In genomic region chr1:65744731-65745130, GRCh38 we compare ENCODE assay signal across 27 cellular contexts.
"Had no signal": no experiment of that assay in that cellular context is flagged by ENCODE, and none has a peak within 500 bp of the region (broad histone marks: within the 10 kb centered on the region; RNA-seq: fewer than 3 reads in every experiment).

No MANE protein-coding gene starts in this region.

- H3K4me1 ChIP-seq: stomach, suprapubic skin, testis, thyroid gland, tibial artery, tibial nerve, transverse colon, upper lobe of left lung, upper lobe of right lung, uterus, vagina had no signal

- H3K36me3 ChIP-seq: stomach, suprapubic skin, thoracic aorta, thyroid gland, tibial artery, tibial nerve, transverse colon, upper lobe of left lung, upper lobe of right lung, uterus, vagina had no signal

- H3K27ac ChIP-seq: stomach, suprapubic skin, testis, thoracic aorta, thyroid gland, tibial artery, tibial nerve, transverse colon, upper lobe of left lung, upper lobe of right lung, uterus, vagina had no signal

- H3K9me3 ChIP-seq: testis, thoracic aorta, thyroid gland, upper lobe of right lung, uterus, vagina had no signal

- H3K4me3 ChIP-seq: stomach, suprapubic skin, testis, thoracic aorta, thyroid gland, tibial artery, tibial nerve, transverse colon, upper lobe of left lung, upper lobe of right lung, uterus, vagina had no signal

- ATAC-seq: stimulated activated effector memory CD8-positive, alpha-beta T cell treated with anti-CD3 and anti-CD28 coated beads, Interleukin-12 subunit alpha, Interleukin-12 subunit beta, amount 100 ng/mL, for 72 hours; stimulated activated memory B cell treated with anti-CD40 and anti-IgM and Interleukin-4, amounts not matched to agents 10 μg/mL and 1 μg/mL and 100 μg/mL, for 72 hours; stimulated activated naive B cell treated with anti-CD40 and anti-IgM and Interleukin-4, amounts not matched to agents 10 μg/mL and 1 μg/mL and 100 μg/mL, for 72 hours; stimulated activated naive CD8-positive, alpha-beta T cell treated with anti-CD3 and anti-CD28 coated beads, Interleukin-15, amount 100 ng/mL, for 72 hours; stimulated activated naive CD8-positive, alpha-beta T cell treated with anti-CD3 and anti-CD28 coated beads, Interleukin-15, Interleukin-2, amounts not matched to agents 100 U/mL and 50 U/mL, for 24 hours; upper lobe of right lung had no signal

- FAIRE-seq: urothelium cell line had no signal

- H3K27me3 ChIP-seq: stomach, suprapubic skin, testis, thyroid gland, tibial nerve, transverse colon, upper lobe of left lung, upper lobe of right lung, uterus, vagina had no signal

- DNase-seq: stimulated activated CD4-positive, alpha-beta T cell treated with anti-CD3 and anti-CD28 coated beads, Interleukin-2, amount 100 ng/mL, for 48 hours; stimulated activated CD4-positive, alpha-beta T cell treated with anti-CD3 and anti-CD28 coated beads, Interleukin-4, amount 100 ng/mL, for 1 hour; stimulated activated CD4-positive, alpha-beta T cell treated with anti-CD3 and anti-CD28 coated beads, Interleukin-4, amount 100 ng/mL, for 24 hours; stimulated activated CD4-positive, alpha-beta T cell treated with anti-CD3 and anti-CD28 coated beads, Interleukin-4, amount 100 ng/mL, for 4 hours; stimulated activated CD8-positive, alpha-beta memory T cell treated with anti-CD3 and anti-CD28 coated beads, Interleukin-4, amount 100 ng/mL, for 48 hours; stimulated activated naive B cell treated with anti-CD40 and anti-IgM and Interleukin-4, amounts not matched to agents 10 μg/mL and 1 μg/mL and 100 μg/mL, for 72 hours; stimulated activated naive CD4-positive, alpha-beta T cell; stimulated activated naive CD4-positive, alpha-beta T cell treated with Interleukin-2 at 50 U/mL for 16 hours; stimulated activated naive CD8-positive, alpha-beta T cell treated with anti-CD3 and anti-CD28 coated beads, Interleukin-15, amount 100 ng/mL, for 72 hours; stimulated activated naive CD8-positive, alpha-beta T cell treated with anti-CD3 and anti-CD28 coated beads, Interleukin-15, Interleukin-2, amounts not matched to agents 100 U/mL and 50 U/mL, for 24 hours; stomach; substantia nigra; testis; thyroid gland; tibial artery; transverse colon; trophoblast cell; upper lobe of left lung; upper lobe of right lung; uterus had no signal
